34 cellular contexts compared by ENCODE assay signal in the genomic region with DNA sequence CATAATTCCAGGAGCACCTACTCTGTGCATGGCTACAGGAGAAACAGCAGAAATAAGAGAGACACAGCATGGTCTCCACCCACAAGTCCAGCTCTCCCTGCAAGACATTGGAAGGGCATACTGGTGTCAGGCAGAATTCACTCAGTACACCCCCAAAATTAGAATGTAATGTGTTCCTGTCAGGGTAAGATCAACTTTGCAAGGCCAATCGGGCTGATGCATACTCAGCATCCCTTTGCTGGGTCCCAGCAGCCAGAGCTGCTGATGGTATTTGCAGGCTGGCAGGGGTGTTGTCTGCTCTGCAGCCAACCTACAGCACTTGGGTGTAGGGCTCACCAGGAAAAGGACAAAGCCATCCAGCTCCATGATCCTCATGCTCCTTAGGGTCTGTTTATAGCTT.
A peak's percentile ranks its signal among the peaks of the same experiment; 100 is the strongest.
DNase-seq lines count a peak whose midpoint lies in the region; ATAC-seq, FAIRE-seq and TF ChIP-seq lines count a peak whose summit lies in the region.
"Had no signal": no experiment of that assay in that cellular context is flagged by ENCODE, and none has a peak within 500 bp of the region (broad histone marks: within the 10 kb centered on the region; RNA-seq: fewer than 3 reads in every experiment).

No MANE protein-coding gene starts in this region.

- DNase-seq in GM12891 (ENCODE audit: insufficient read length, low spot score): no peak
- peak; percentile 92 for DNase-seq in Karpas-422
- no peak for DNase-seq in H1 (ENCODE audit: low read depth in 1 of 2, low spot score in 2 of 2)
- DNase-seq in trophoblast cell: no peak
- DNase-seq in mesendoderm: no peak
- no peak for DNase-seq in kidney
- DNase-seq in kidney glomerular epithelial cell (lab: John Stamatoyannopoulos, UW): no peak
- DNase-seq: 8988T; ACHN; AML-193; BE2C; C1 segment of cervical spinal cord; Caco-2; Calu3; CD4-positive, alpha-beta memory T cell; CD4-positive, alpha-beta T cell; CD4-positive, CD25-positive, alpha-beta regulatory T cell; CD8-positive, alpha-beta memory T cell; CD8-positive, alpha-beta T cell; COR-L47; DMS153; DMS53; DMS79; DMS79 treated with DMSO at 0.1 percent for 48 hours; DND-41; EL had no signal

- no peak overlapping the region; the same call in 1 of the 2 replicates for H2BK12ac ChIP-seq in H1 (ENCODE audit: low read depth, low read length)
- H2BK12ac ChIP-seq in trophoblast cell (ENCODE audit: low read length): peak overlapping the region; percentile 84

- H3K27ac ChIP-seq in Karpas-422 (ENCODE audit: low read length) (peak overlapping the region; percentile 99), H1 (ENCODE audit: low read depth, low read length) (no peak overlapping the region), trophoblast cell (ENCODE audit: low read depth, low read length) (no peak overlapping the region), mesendoderm (ENCODE audit: low read depth, low read length) (no peak overlapping the region), kidney (ENCODE audit: low read depth in 2 of 2, low read length in 2 of 2) (no peak overlapping the region)
- H3K27ac ChIP-seq: 22Rv1; A549; BLaER1; BLaER1 treated with 17β-estradiol and CSF1 and Interleukin-3, amounts not matched to agents 10 nM and 100 nM; C4-2B had no signal

- H3K79me1 ChIP-seq in H1 (ENCODE audit: low read depth, low read length): no peaks in the 10 kb centered on the region
- peaks cover 2% of the 10 kb centered on the region for H3K79me1 ChIP-seq in trophoblast cell (ENCODE audit: low read length)
- H3K79me1 ChIP-seq in mesendoderm (ENCODE audit: low read length): no peaks in the 10 kb centered on the region

- H3K4ac ChIP-seq in H1 (replicated peaks; ENCODE audit: insufficient read length, low read depth, low read length) (no peak overlapping the region), trophoblast cell (ENCODE audit: low read depth, low read length) (no peak overlapping the region), mesendoderm (ENCODE audit: low read depth, low read length) (no peak overlapping the region)

- H4K91ac ChIP-seq in H1 (replicated peaks; ENCODE audit: insufficient read length, low read length): peak overlapping the region; percentile 52
- peak overlapping the region; percentile 50 for H4K91ac ChIP-seq in trophoblast cell (ENCODE audit: low read depth, low read length)

- H3K23me2 ChIP-seq in H1 (ENCODE audit: low read depth, low read length): no peaks in the 10 kb centered on the region

- TF ChIP-seq CTCF in H1 (IDR thresholded peaks at IDR 0.05; ENCODE audit: control extremely low read depth in 1 of 3, insufficient read depth in 1 of 3, low read depth in 1 of 3, low read length in 3 of 3) (no peak), kidney (IDR thresholded peaks at IDR 0.05; ENCODE audit: borderline replicate concordance, extremely low read depth, insufficient read depth) (no peak)

- no peak overlapping the region for H4K8ac ChIP-seq in H1 (ENCODE audit: extremely low read depth, insufficient read depth, low read length)
- no peak overlapping the region for H4K8ac ChIP-seq in trophoblast cell (ENCODE audit: low read depth, low read length)
- H4K8ac ChIP-seq in mesendoderm (ENCODE audit: low read depth, low read length): no peak overlapping the region

- CTCF ChIA-PET in H1 (lab: Charles Lee; ENCODE audit: partially characterized antibody): no interaction called here

- TF ChIP-seq EP300 in H1 (IDR thresholded peaks at IDR 0.05; ENCODE audit: borderline replicate concordance in 1 of 2, low read depth in 2 of 2, low read length in 2 of 2): no peak

- H4K5ac ChIP-seq in H1 (ENCODE audit: insufficient read length, low read depth, low read length) (no peak overlapping the region), mesendoderm (ENCODE audit: low read length) (no peak overlapping the region)

- H3K56ac ChIP-seq in H1 (replicated peaks; ENCODE audit: insufficient read length, low read depth, low read length) (no peak overlapping the region), mesendoderm (ENCODE audit: low read length) (no peak overlapping the region)

- FAIRE-seq in GM12891 (lab: Jason Lieb, UNC): peak; percentile 47
- FAIRE-seq in H1 (lab: Jason Lieb, UNC): no peak
- no peak for FAIRE-seq in kidney (lab: Jason Lieb, UNC)
- FAIRE-seq: A204.1, A549, D721Med had no signal

- H2BK120ac ChIP-seq in H1 (replicated peaks; ENCODE audit: low read depth, low read length) (peak overlapping the region; percentile 75), trophoblast cell (ENCODE audit: insufficient read depth, low read length, poor library complexity) (peak overlapping the region; percentile 25), mesendoderm (ENCODE audit: low read depth, low read length) (no peak overlapping the region)

- H3K4me1 ChIP-seq in Karpas-422 (ENCODE audit: low read length) (peaks cover 85% of the 10 kb centered on the region), H1 (replicated peaks in 1 of 4; ENCODE audit: control insufficient read depth in 3 of 4, insufficient read depth in 4 of 4, low read length in 3 of 4) (peaks cover 0 to 15% (median 0%) of the 10 kb centered on the region in 4 experiments; a peak in 1 of 7 replicates), trophoblast cell (ENCODE audit: control insufficient read depth in 1 of 2, insufficient read depth in 2 of 2, low read length in 2 of 2) (no peaks in the 10 kb centered on the region), mesendoderm (ENCODE audit: control insufficient read depth, low read depth, low read length) (no peaks in the 10 kb centered on the region), kidney (ENCODE audit: control insufficient read depth in 1 of 2, insufficient read depth in 1 of 2, low read depth in 1 of 2, low read length in 2 of 2) (no peaks in the 10 kb centered on the region)
- H3K4me1 ChIP-seq: A549, BE2C, BLaER1, Caco-2 had no signal

- H2AFZ ChIP-seq in Karpas-422 (ENCODE audit: low read length) (no peak overlapping the region), H1 (ENCODE audit: low read length) (no peak overlapping the region), trophoblast cell (ENCODE audit: insufficient read depth, low read length, poor library complexity) (no peak overlapping the region)

- no peaks in the 10 kb centered on the region for H3K9me2 ChIP-seq in Karpas-422 (replicated peaks; ENCODE audit: insufficient read depth, low read length)

- no peaks in the 10 kb centered on the region for H4K20me1 ChIP-seq in Karpas-422 (ENCODE audit: insufficient read depth, low read depth, low read length)
- H4K20me1 ChIP-seq in H1 (replicated peaks in 1 of 2; ENCODE audit: control insufficient read depth in 1 of 2, insufficient read depth in 2 of 2, low read length in 2 of 2): no peaks in the 10 kb centered on the region
- H4K20me1 ChIP-seq: BLaER1; BLaER1 treated with 17β-estradiol and CSF1 and Interleukin-3, amounts not matched to agents 10 nM and 100 nM had no signal

- H2BK20ac ChIP-seq in H1 (ENCODE audit: low read length): peak overlapping the region; percentile 86; the same call in 1 of the 2 replicates

- WGBS in H1 (ENCODE audit: extremely low coverage in 1 of 2, insufficient coverage in 1 of 2, insufficient read length in 1 of 2, insufficient replicate concordance in 2 of 2, low coverage in 1 of 2, low lambda C conversion rate in 2 of 2, missing lambda C conversion rate in 1 of 2), 2 experiments: 71% methylated on average over 1 of the region's 1 CpG; no CpG with 5 or more reads in 1 of the 2 experiments
- WGBS in trophoblast cell (ENCODE audit: extremely low coverage, insufficient coverage, insufficient read length): no CpG with 5 or more reads among the region's 1 CpG
- WGBS in mesendoderm (ENCODE audit: extremely low coverage, insufficient coverage, low lambda C conversion rate): no CpG with 5 or more reads among the region's 1 CpG

- peak overlapping the region; percentile 76 for H3K9ac ChIP-seq in Karpas-422 (ENCODE audit: low read length)
- no peak overlapping the region for H3K9ac ChIP-seq in H1 (replicated peaks in 1 of 4; ENCODE audit: extremely low read depth in 1 of 4, low read depth in 3 of 4, low read length in 3 of 4)
- no peak overlapping the region for H3K9ac ChIP-seq in trophoblast cell (ENCODE audit: low read length)
- H3K9ac ChIP-seq in mesendoderm (ENCODE audit: low read length): no peak overlapping the region
- no peak overlapping the region for H3K9ac ChIP-seq in kidney (ENCODE audit: low read length in 2 of 2)
- H3K9ac ChIP-seq: BLaER1; BLaER1 treated with 17β-estradiol and CSF1 and Interleukin-3, amounts not matched to agents 10 nM and 100 nM had no signal

- H3K14ac ChIP-seq in H1 (ENCODE audit: insufficient read length): no peak overlapping the region
- no peak overlapping the region for H3K14ac ChIP-seq in trophoblast cell (ENCODE audit: low read length)

- no peak overlapping the region; the same call in 1 of the 2 replicates for H3K18ac ChIP-seq in H1 (ENCODE audit: extremely low read depth, low read length)
- H3K18ac ChIP-seq in trophoblast cell (ENCODE audit: low read length): no peak overlapping the region
- no peak overlapping the region for H3K18ac ChIP-seq in mesendoderm (ENCODE audit: low read length)

- H3K4me3 ChIP-seq in Karpas-422 (ENCODE audit: low read length): peak overlapping the region; percentile 49; the same call in 1 of the 2 replicates
- no peak overlapping the region for H3K4me3 ChIP-seq in H1 (ENCODE audit: extremely low read depth in 1 of 4, insufficient read depth in 2 of 4, low read depth in 3 of 4, low read length in 4 of 4)
- H3K4me3 ChIP-seq in trophoblast cell (ENCODE audit: low read depth, low read length): no peak overlapping the region
- H3K4me3 ChIP-seq in mesendoderm (ENCODE audit: low read length): no peak overlapping the region
- H3K4me3 ChIP-seq in kidney (ENCODE audit: low read length in 2 of 2): no peak overlapping the region
- H3K4me3 ChIP-seq: A549; BLaER1; BLaER1 treated with 17β-estradiol and CSF1 and Interleukin-3, amounts not matched to agents 10 nM and 100 nM had no signal

- H3K79me2 ChIP-seq in Karpas-422 (ENCODE audit: low read length) (no peaks in the 10 kb centered on the region), H1 (ENCODE audit: control insufficient read depth in 1 of 2, insufficient read depth in 2 of 2, low read length in 2 of 2) (no peaks in the 10 kb centered on the region), trophoblast cell (ENCODE audit: control insufficient read depth, insufficient read depth, low read length, poor library complexity) (no peaks in the 10 kb centered on the region), mesendoderm (ENCODE audit: control insufficient read depth, insufficient read depth, low read length) (no peaks in the 10 kb centered on the region)

- ATAC-seq in HG02938 (IDR thresholded peaks at IDR 0.05; ENCODE audit: unreplicated experiment): no peak
- ATAC-seq: A549; CD8-positive, alpha-beta T cell had no signal

- H2AK5ac ChIP-seq in H1 (ENCODE audit: low read depth, low read length): no peak overlapping the region
- H2AK5ac ChIP-seq in trophoblast cell (ENCODE audit: low read length): peak overlapping the region; percentile 4
- no peak overlapping the region for H2AK5ac ChIP-seq in mesendoderm (ENCODE audit: low read length)

- no peak for TF ChIP-seq RAD21 in H1 (IDR thresholded peaks at IDR 0.05 in 1 of 2, conservative IDR thresholded peaks at IDR 0.05 in 1 of 2; ENCODE audit: low read depth in 2 of 2, low read length in 2 of 2)

- H3K36me3 ChIP-seq in Karpas-422 (ENCODE audit: insufficient read depth, low read length): peaks cover 5% of the 10 kb centered on the region; the same call in 1 of the 2 replicates
- H3K36me3 ChIP-seq in H1 (ENCODE audit: control insufficient read depth in 2 of 4, insufficient read depth in 4 of 4, low read length in 3 of 4): no peaks in the 10 kb centered on the region; a peak in 1 of 8 replicates
- H3K36me3 ChIP-seq in trophoblast cell (ENCODE audit: control insufficient read depth in 1 of 2, insufficient read depth in 2 of 2, low read length in 2 of 2): no peaks in the 10 kb centered on the region
- H3K36me3 ChIP-seq in mesendoderm (ENCODE audit: control insufficient read depth, insufficient read depth, low read length): no peaks in the 10 kb centered on the region
- no peaks in the 10 kb centered on the region for H3K36me3 ChIP-seq in kidney (ENCODE audit: control insufficient read depth in 1 of 2, insufficient read depth in 2 of 2, low read length in 2 of 2)
- H3K36me3 ChIP-seq: BE2C; BLaER1; BLaER1 treated with 17β-estradiol and CSF1 and Interleukin-3, amounts not matched to agents 10 nM and 100 nM had no signal

- H2BK15ac ChIP-seq in H1 (ENCODE audit: low read length) (no peak overlapping the region), mesendoderm (replicated peaks; ENCODE audit: low read depth) (no peak overlapping the region)

- H3K4me2 ChIP-seq in Karpas-422 (ENCODE audit: low read depth, low read length, poor library complexity, severe bottlenecking) (peak overlapping the region; percentile 71), H1 (ENCODE audit: insufficient read depth in 1 of 2, low read depth in 2 of 2, low read length in 2 of 2) (no peak overlapping the region), trophoblast cell (ENCODE audit: low read length) (no peak overlapping the region), mesendoderm (ENCODE audit: low read length) (no peak overlapping the region)
- H3K4me2 ChIP-seq: A549; BLaER1; BLaER1 treated with 17β-estradiol and CSF1 and Interleukin-3, amounts not matched to agents 10 nM and 100 nM had no signal

- POLR2A ChIA-PET in H1 (lab: Charles Lee; ENCODE audit: partially characterized antibody): no interaction called here

- H3K27me3 ChIP-seq in Karpas-422 (ENCODE audit: low read length) (no peaks in the 10 kb centered on the region), H1 (replicated peaks in 1 of 4; ENCODE audit: control insufficient read depth in 3 of 4, extremely low read depth in 1 of 4, insufficient read depth in 3 of 4, low read length in 3 of 4) (no peaks in the 10 kb centered on the region), trophoblast cell (ENCODE audit: insufficient read depth, low read length) (no peaks in the 10 kb centered on the region), mesendoderm (ENCODE audit: insufficient read depth, low read length, poor library complexity) (no peaks in the 10 kb centered on the region)
- H3K27me3 ChIP-seq: BE2C, BLaER1 had no signal

- TF ChIP-seq POLR2A in GM12891 (IDR thresholded peaks at IDR 0.05; ENCODE audit: low read depth, low read length) (no peak), H1 (IDR thresholded peaks at IDR 0.05; ENCODE audit: control extremely low read depth in 1 of 2, low read depth in 2 of 2, low read length in 2 of 2) (no peak)

- H2BK5ac ChIP-seq in H1 (ENCODE audit: low read depth, low read length): no peak overlapping the region; the same call in 1 of the 2 replicates
- H2BK5ac ChIP-seq in trophoblast cell (ENCODE audit: low read depth, low read length, poor library complexity): no peak overlapping the region
- no peak overlapping the region for H2BK5ac ChIP-seq in mesendoderm (ENCODE audit: low read length)

- intact Hi-C loops in kidney (cut with DNase I): no loop called here

- H3K9me3 ChIP-seq in Karpas-422 (ENCODE audit: low read length) (peaks cover 7% of the 10 kb centered on the region), H1 (ENCODE audit: insufficient read depth in 2 of 2, low read depth in 1 of 2, low read length in 1 of 2) (peaks cover 3 to 5% of the 10 kb centered on the region in 2 experiments; a peak in 1 of 4 replicates), trophoblast cell (ENCODE audit: insufficient read depth, low read depth, low read length) (no peaks in the 10 kb centered on the region), kidney (ENCODE audit: control insufficient read depth in 1 of 2, low read length in 2 of 2) (peaks cover 0 to 11% of the 10 kb centered on the region in 2 donors)
- H3K9me3 ChIP-seq: A549, BE2C, Caco-2 had no signal

- no peak overlapping the region for H4K12ac ChIP-seq in trophoblast cell (ENCODE audit: low read depth, low read length)

- H3K23ac ChIP-seq in H1 (ENCODE audit: insufficient read length) (no peak overlapping the region), trophoblast cell (ENCODE audit: low read length) (no peak overlapping the region), mesendoderm (ENCODE audit: low read length) (no peak overlapping the region)
